ENCODE assay signal across 26 cellular contexts in the genomic region with DNA sequence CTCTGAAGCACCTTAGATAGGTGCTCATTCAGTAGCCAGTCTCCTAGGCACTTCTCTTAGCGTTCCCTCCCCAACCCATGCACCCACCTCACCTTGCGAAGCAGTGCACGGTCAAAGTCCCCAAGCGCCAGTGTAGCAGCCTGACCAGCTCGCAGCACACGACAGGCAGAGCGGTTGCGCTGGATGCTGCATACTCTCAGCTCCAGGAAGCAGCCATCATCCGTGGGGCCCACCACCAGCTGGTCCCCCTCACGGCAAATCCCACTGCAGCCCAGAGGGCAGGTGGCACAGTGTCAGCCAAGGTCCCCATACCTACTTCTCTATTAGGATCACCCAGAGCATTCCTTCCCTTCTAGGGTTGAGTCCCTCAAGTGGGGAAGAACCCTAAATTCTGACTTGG. TPM values are rescaled to one million over a fixed set of nuclear protein-coding genes. Genes with fewer than 3 reads are reported as not detected.
DNase-seq lines count a peak whose midpoint lies in the region; ATAC-seq and TF ChIP-seq lines count a peak whose summit lies in the region.
"Had no signal": no experiment of that assay in that cellular context is flagged by ENCODE, and none has a peak within 500 bp of the region (broad histone marks: within the 10 kb centered on the region; RNA-seq: fewer than 3 reads in every experiment).

No MANE protein-coding gene starts in this region.

- no peaks in the 10 kb centered on the region for H3K27me3 Mint-ChIP-seq in stimulated activated naive CD8-positive, alpha-beta T cell treated with anti-CD3 and anti-CD28 coated beads, Interleukin-15, amount 100 ng/mL, for 72 hours
- peaks cover 6% of the 10 kb centered on the region for H3K27me3 Mint-ChIP-seq in endothelial cell (ENCODE audit: unreplicated experiment)
- H3K27me3 Mint-ChIP-seq: activated CD4-positive, alpha-beta T cell treated with anti-CD3 and anti-CD28 coated beads, Interleukin-2, amount 10 ng/mL, durations not matched to agents 24 days and 14 days; activated CD8-positive, alpha-beta memory T cell treated with anti-CD3 and anti-CD28 coated beads, Interleukin-2, amount 10 ng/mL, durations not matched to agents 7 days and 5 days; activated naive CD8-positive, alpha-beta T cell treated with anti-CD3 and anti-CD28 coated beads for 36 hours; dendritic cell treated with granulocyte-macrophage colony-stimulating factor and Interleukin-4, amounts not matched to agents 40 ng/mL and 50 ng/mL, for 4 days had no signal

- ATAC-seq in stimulated activated naive CD8-positive, alpha-beta T cell treated with anti-CD3 and anti-CD28 coated beads, Interleukin-15, amount 100 ng/mL, for 72 hours: no peak
- ATAC-seq in stimulated activated naive CD8-positive, alpha-beta T cell treated with anti-CD3 and anti-CD28 coated beads, Interleukin-15, Interleukin-2, amounts not matched to agents 100 U/mL and 50 U/mL, for 24 hours: no peak
- ATAC-seq: activated CD8-positive, alpha-beta memory T cell treated with anti-CD3 and anti-CD28 coated beads, Interleukin-2, amount 10 ng/mL, durations not matched to agents 7 days and 5 days; gastrocnemius medialis; PC-3 had no signal

- H3K4me1 Mint-ChIP-seq in stimulated activated naive CD8-positive, alpha-beta T cell treated with anti-CD3 and anti-CD28 coated beads, Interleukin-15, amount 100 ng/mL, for 72 hours: peaks cover 33% of the 10 kb centered on the region
- peaks cover 35% of the 10 kb centered on the region for H3K4me1 Mint-ChIP-seq in endothelial cell (ENCODE audit: unreplicated experiment)

- no peak overlapping the region for H3K4me3 Mint-ChIP-seq in stimulated activated naive CD8-positive, alpha-beta T cell treated with anti-CD3 and anti-CD28 coated beads, Interleukin-15, amount 100 ng/mL, for 72 hours
- H3K4me3 Mint-ChIP-seq in endothelial cell (ENCODE audit: unreplicated experiment): peak overlapping the region; percentile 42
- H3K4me3 Mint-ChIP-seq: activated CD4-positive, alpha-beta T cell treated with anti-CD3 and anti-CD28 coated beads, Interleukin-2, amount 10 ng/mL, durations not matched to agents 24 days and 14 days; activated CD8-positive, alpha-beta memory T cell treated with anti-CD3 and anti-CD28 coated beads, Interleukin-2, amount 10 ng/mL, durations not matched to agents 7 days and 5 days; activated naive CD8-positive, alpha-beta T cell treated with anti-CD3 and anti-CD28 coated beads for 36 hours; dendritic cell treated with granulocyte-macrophage colony-stimulating factor and Interleukin-4, amounts not matched to agents 40 ng/mL and 50 ng/mL, for 4 days; neural progenitor cell had no signal

- H3K27ac Mint-ChIP-seq in stimulated activated naive CD8-positive, alpha-beta T cell treated with anti-CD3 and anti-CD28 coated beads, Interleukin-15, amount 100 ng/mL, for 72 hours: peak overlapping the region; percentile 8 to 88
- peak overlapping the region; percentile 48 for H3K27ac Mint-ChIP-seq in endothelial cell (ENCODE audit: unreplicated experiment)
- H3K27ac Mint-ChIP-seq: activated CD4-positive, alpha-beta T cell treated with anti-CD3 and anti-CD28 coated beads, Interleukin-2, amount 10 ng/mL, durations not matched to agents 24 days and 14 days; activated CD8-positive, alpha-beta memory T cell treated with anti-CD3 and anti-CD28 coated beads, Interleukin-2, amount 10 ng/mL, durations not matched to agents 7 days and 5 days; dendritic cell treated with granulocyte-macrophage colony-stimulating factor and Interleukin-4, amounts not matched to agents 40 ng/mL and 50 ng/mL, for 4 days had no signal

- DNase-seq in stimulated activated naive CD8-positive, alpha-beta T cell treated with anti-CD3 and anti-CD28 coated beads, Interleukin-15, amount 100 ng/mL, for 72 hours: no peak
- no peak for DNase-seq in stimulated activated naive CD8-positive, alpha-beta T cell treated with anti-CD3 and anti-CD28 coated beads, Interleukin-15, Interleukin-2, amounts not matched to agents 100 U/mL and 50 U/mL, for 24 hours
- DNase-seq in endothelial cell (ENCODE audit: low spot score) (no peak), T1000 (lab: John Stamatoyannopoulos, UW) (no peak), dermis blood vessel endothelial cell (no peak)
- DNase-seq: activated CD4-positive, alpha-beta T cell treated with anti-CD3 and anti-CD28 coated beads, Interleukin-2, amount 10 ng/mL, durations not matched to agents 24 days and 14 days; activated CD8-positive, alpha-beta memory T cell treated with anti-CD3 and anti-CD28 coated beads, Interleukin-2, amount 10 ng/mL, durations not matched to agents 7 days and 5 days; activated naive CD8-positive, alpha-beta T cell treated with anti-CD3 and anti-CD28 coated beads for 36 hours; DMS53; gastrocnemius medialis; GDM1; H7; KBM-7; MG63; NCI-H1105 treated with DMSO at 0.1 percent for 48 hours; NCI-H2029; NCI-H526; NK-92 treated with Interleukin-12 subunit alpha and Interleukin-12 subunit beta, amount 100 ng/mL, for 24 hours; PC-3; Right ventricle myocardium superior; stimulated activated CD4-positive, alpha-beta T cell treated with anti-CD3 and anti-CD28 coated beads, Interleukin-2, amount 100 ng/mL, for 48 hours; WERI-Rb-1 had no signal

- H3K9me3 Mint-ChIP-seq in stimulated activated naive CD8-positive, alpha-beta T cell treated with anti-CD3 and anti-CD28 coated beads, Interleukin-15, amount 100 ng/mL, for 72 hours: no peaks in the 10 kb centered on the region
- no peaks in the 10 kb centered on the region for H3K9me3 Mint-ChIP-seq in endothelial cell (ENCODE audit: unreplicated experiment)
- H3K9me3 Mint-ChIP-seq: activated CD4-positive, alpha-beta T cell treated with anti-CD3 and anti-CD28 coated beads, Interleukin-2, amount 10 ng/mL, durations not matched to agents 24 days and 14 days; activated naive CD8-positive, alpha-beta T cell treated with anti-CD3 and anti-CD28 coated beads for 36 hours; dendritic cell treated with granulocyte-macrophage colony-stimulating factor and Interleukin-4, amounts not matched to agents 40 ng/mL and 50 ng/mL, for 4 days; neural progenitor cell had no signal

- H3K36me3 Mint-ChIP-seq in endothelial cell (ENCODE audit: low read depth, unreplicated experiment): peaks cover 50% of the 10 kb centered on the region

- TF ChIP-seq CTCF in endothelial cell (IDR thresholded peaks at IDR 0.05; ENCODE audit: unreplicated experiment): no peak

RNA-seq across cellular contexts. Expression of a gene that starts 6.5 kb away (rescaled TPM):
- 76.6 TPM for total RNA-seq in endothelial cell (ENCODE audit: unreplicated experiment)
- total RNA-seq in dermis blood vessel endothelial cell: 43.6 and 49.4 TPM in 2 replicates

RNA-seq across cellular contexts. Expression of a gene that starts 13.1 kb away (rescaled TPM):
- 26.8 TPM for total RNA-seq in endothelial cell (ENCODE audit: unreplicated experiment)
- 38.5 and 51.9 TPM in 2 replicates for total RNA-seq in dermis blood vessel endothelial cell

RNA-seq across cellular contexts. Expression of a gene that starts 22.3 kb away (rescaled TPM):
- total RNA-seq in endothelial cell (ENCODE audit: unreplicated experiment): not detected
- 0.23 and 0.34 TPM in 2 replicates for total RNA-seq in dermis blood vessel endothelial cell
- total RNA-seq: activated CD4-positive, alpha-beta T cell treated with anti-CD3 and anti-CD28 coated beads, Interleukin-2, amount 10 ng/mL, durations not matched to agents 24 days and 14 days; activated CD8-positive, alpha-beta memory T cell treated with anti-CD3 and anti-CD28 coated beads, Interleukin-2, amount 10 ng/mL, durations not matched to agents 7 days and 5 days; activated naive CD8-positive, alpha-beta T cell treated with anti-CD3 and anti-CD28 coated beads for 36 hours; ascending aorta; HT1080; PC-3 had no signal

RNA-seq across cellular contexts. Expression of a gene that starts 46.6 kb away (rescaled TPM):
- total RNA-seq in endothelial cell (ENCODE audit: unreplicated experiment) (12.5 TPM), dermis blood vessel endothelial cell (22.5 and 32.3 TPM in 2 replicates)

RNA-seq across cellular contexts. Expression of a gene that starts 46.7 kb away (rescaled TPM):
- 37.6 TPM for total RNA-seq in endothelial cell (ENCODE audit: unreplicated experiment)
- total RNA-seq in dermis blood vessel endothelial cell: 27.2 and 30.6 TPM in 2 replicates
